Comparison of ENCODE assay signal across 7 cellular contexts in genomic region chr2:184956856-184957255, GRCh38.
"Had no signal": no experiment of that assay in that cellular context is flagged by ENCODE, and none has a peak within 500 bp of the region (broad histone marks: within the 10 kb centered on the region; RNA-seq: fewer than 3 reads in every experiment).

No MANE protein-coding gene starts in this region.

- ATAC-seq: GM12878 had no signal

- FAIRE-seq: GM12878, GM12891, GM12892, GM18507, GM19239 had no signal

- DNase-seq: GDM1, GF-D8 had no signal

- H3K4me3 ChIP-seq: GM12878 had no signal
